9 cellular contexts compared by ENCODE assay signal in the genomic region with DNA sequence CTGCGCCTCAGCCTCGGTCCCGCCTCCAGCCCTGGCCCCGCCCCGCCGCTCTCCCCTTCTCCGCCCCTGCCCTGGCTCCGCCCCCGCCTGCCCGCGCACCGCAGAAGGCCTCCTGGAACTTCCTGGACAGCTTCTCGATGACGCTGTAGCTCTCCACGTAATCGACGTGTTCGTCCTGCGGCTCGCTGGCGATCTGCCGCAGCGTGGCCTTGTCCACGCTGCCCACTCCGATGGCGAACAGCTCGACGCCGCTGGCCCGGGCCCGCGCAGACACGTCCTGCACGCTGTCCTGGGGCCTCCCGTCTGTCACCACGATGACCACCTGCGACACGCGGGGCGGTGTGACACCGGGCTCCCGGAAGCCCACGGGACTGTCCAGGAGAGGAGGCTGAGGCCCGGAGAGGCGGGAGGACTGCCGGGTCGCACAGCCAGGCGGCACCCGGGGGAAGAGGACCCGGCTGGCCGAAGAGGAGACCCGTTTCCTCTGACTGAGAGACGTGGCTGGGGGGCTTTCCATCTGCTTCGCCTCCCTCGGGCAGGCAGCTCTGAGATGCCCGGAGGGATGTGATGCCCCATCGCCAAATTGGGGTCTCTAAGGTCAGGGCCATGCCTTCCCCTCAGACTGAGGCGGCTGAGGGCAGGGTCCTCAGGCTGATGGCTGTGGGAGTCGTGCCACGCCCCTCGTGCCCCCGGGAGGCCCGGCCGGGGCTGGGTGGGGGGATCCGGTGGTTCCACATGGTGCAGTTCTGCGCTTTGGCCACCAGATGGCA. TPM values are rescaled to one million over a fixed set of nuclear protein-coding genes. Genes with fewer than 3 reads are reported as not detected.
A peak's percentile ranks its signal among the peaks of the same experiment; 100 is the strongest.
DNase-seq lines count a peak whose midpoint lies in the region; ATAC-seq lines count a peak whose summit lies in the region.
"Had no signal": no experiment of that assay in that cellular context is flagged by ENCODE, and none has a peak within 500 bp of the region (broad histone marks: within the 10 kb centered on the region; RNA-seq: fewer than 3 reads in every experiment).

No MANE protein-coding gene starts in this region.

- peaks cover 9% of the 10 kb centered on the region for H3K9me3 Mint-ChIP-seq in activated CD4-positive, alpha-beta memory T cell treated with anti-CD3 and anti-CD28 coated beads for 36 hours

- H3K9ac ChIP-seq in duodenal mucosa (ENCODE audit: low read depth in 1 of 2, low read length in 2 of 2) = peak overlapping the region; percentile 92 to 94

- POLR2A ChIA-PET in activated CD4-positive, alpha-beta memory T cell treated with anti-CD3 and anti-CD28 coated beads for 36 hours (lab: Charles Lee) = interaction anchor here (0.6 to 2.5 kb wide), 13 partner anchors 13 to 573 kb away, joined by 3 to 29 read pairs (median 6); a partner anchor contains a TSS

- peaks cover 5 to 11% of the 10 kb centered on the region in 2 donors for H3K4me1 ChIP-seq in duodenal mucosa (ENCODE audit: control insufficient read depth in 1 of 2, insufficient read depth in 2 of 2, low read length in 2 of 2)

- ATAC-seq in GM18873 (IDR thresholded peaks at IDR 0.05; ENCODE audit: low FRiP score, unreplicated experiment) (peak; percentile 43), HG03139 (IDR thresholded peaks at IDR 0.05; ENCODE audit: unreplicated experiment) (peak; percentile 57)

- H3K27ac ChIP-seq in duodenal mucosa (ENCODE audit: low read depth, low read length) = peak overlapping the region; percentile 100

- H3K36me3 Mint-ChIP-seq in activated CD4-positive, alpha-beta memory T cell treated with anti-CD3 and anti-CD28 coated beads for 36 hours = peaks cover 6% of the 10 kb centered on the region

- H3K27me3 ChIP-seq in duodenal mucosa (ENCODE audit: control insufficient read depth in 1 of 2, insufficient read depth in 2 of 2, low read length in 2 of 2) = no peaks in the 10 kb centered on the region

- H3K9me3 ChIP-seq in duodenal mucosa (ENCODE audit: control insufficient read depth in 1 of 2, low read length in 2 of 2) = peaks cover 5 to 7% of the 10 kb centered on the region in 2 donors

- H3K27me3 Mint-ChIP-seq in activated CD4-positive, alpha-beta memory T cell treated with anti-CD3 and anti-CD28 coated beads for 36 hours = no peaks in the 10 kb centered on the region

- H3K4me3 ChIP-seq in duodenal mucosa (ENCODE audit: low read depth in 1 of 2, low read length in 2 of 2) = peak overlapping the region; percentile 78 to 84

- intact Hi-C loops in activated CD4-positive, alpha-beta memory T cell treated with anti-CD3 and anti-CD28 coated beads for 36 hours (cut with micrococcal nuclease) = loop anchor here (1.0 to 2.0 kb wide), 6 partner anchors 24 to 346 kb away; a partner anchor contains a TSS

- no peaks in the 10 kb centered on the region for H3K36me3 ChIP-seq in duodenal mucosa (ENCODE audit: control insufficient read depth in 1 of 2, insufficient read depth in 2 of 2, low read length in 2 of 2)

- H3K4me3 Mint-ChIP-seq in activated CD4-positive, alpha-beta memory T cell treated with anti-CD3 and anti-CD28 coated beads for 36 hours = peak overlapping the region; percentile 84

- peak overlapping the region; percentile 93 for H3K27ac Mint-ChIP-seq in activated CD4-positive, alpha-beta memory T cell treated with anti-CD3 and anti-CD28 coated beads for 36 hours

- H3K4me1 Mint-ChIP-seq in activated CD4-positive, alpha-beta memory T cell treated with anti-CD3 and anti-CD28 coated beads for 36 hours (ENCODE audit: low read depth) = peaks cover 26% of the 10 kb centered on the region

- CTCF ChIA-PET in activated CD4-positive, alpha-beta memory T cell treated with anti-CD3 and anti-CD28 coated beads for 36 hours (lab: Charles Lee) = interaction anchor here (0.6 to 5.7 kb wide), 34 partner anchors 9 to 1488 kb away, joined by 3 to 445 read pairs (median 4); a partner anchor contains a TSS

- DNase-seq in AG08395 (ENCODE audit: low spot score) = peak; percentile 64
- peak; percentile 86 for DNase-seq in NCI-H526 (lab: John Stamatoyannopoulos, UW)
- peak; percentile 88 for DNase-seq in activated CD4-positive, alpha-beta memory T cell treated with anti-CD3 and anti-CD28 coated beads for 36 hours
- DNase-seq in lung microvascular endothelial cell (ENCODE audit: low read depth in 2 of 2) = peak; percentile 98
- DNase-seq in stimulated activated CD4-positive, alpha-beta T cell treated with anti-CD3 and anti-CD28 coated beads, TNF-alpha, amount 100 ng/mL, for 48 hours (ENCODE audit: low read depth in 3 of 3) = peak; percentile 72 to 77 (median 74)

RNA-seq across cellular contexts. Expression of a gene that starts 4.6 kb away (rescaled TPM):
- under 1 TPM in 1 of 2 experiments, not detected in 1; 0.34 TPM for total RNA-seq in activated CD4-positive, alpha-beta memory T cell treated with anti-CD3 and anti-CD28 coated beads for 36 hours
- under 0.01 TPM in 2 replicates for total RNA-seq in lung microvascular endothelial cell
- total RNA-seq: T-helper 1 cell treated with Interleukin-12 subunit alpha and Interleukin-12 subunit beta and Interleukin-4 antibody, amounts not matched to agents 30 ng/mL and 1 ng/mL, for 36 hours had no signal

RNA-seq across cellular contexts. Expression of a gene that starts 38.8 kb away (rescaled TPM):
- 100 to 1,000 TPM; 190 to 196 TPM for total RNA-seq in activated CD4-positive, alpha-beta memory T cell treated with anti-CD3 and anti-CD28 coated beads for 36 hours
- 33.8 and 66.7 TPM in 2 replicates for total RNA-seq in lung microvascular endothelial cell

Comparison
In these comparisons a context has a peak if more than half of its experiments do, and no peak if none do; other contexts are left out.
1. Peak in every context shown above with its lines: DNase-seq, ATAC-seq, H3K4me3 ChIP-seq and H3K27ac ChIP-seq.